In genomic region chr11:19577849-19578619, GRCh38 we compare ENCODE assay signal across 9 cellular contexts.
A peak's percentile ranks its signal among the peaks of the same experiment; 100 is the strongest.
DNase-seq lines count a peak whose midpoint lies in the region; ATAC-seq and TF ChIP-seq lines count a peak whose summit lies in the region.
"Had no signal": no experiment of that assay in that cellular context is flagged by ENCODE, and none has a peak within 500 bp of the region (broad histone marks: within the 10 kb centered on the region; RNA-seq: fewer than 3 reads in every experiment).

No MANE protein-coding gene starts in this region.

- CTCF ChIA-PET in activated naive CD4-positive, alpha-beta T cell treated with anti-CD3 and anti-CD28 coated beads, Interleukin-2, amount 10 ng/mL, durations not matched to agents 7 days and 5 days (lab: Charles Lee) = no interaction called here

- H3K9me3 ChIP-seq in lower lobe of right lung (no peaks in the 10 kb centered on the region), subcutaneous abdominal adipose tissue (ENCODE audit: control insufficient read depth in 5 of 5, low read length in 5 of 5) (no peaks in the 10 kb centered on the region)

- peaks cover 3% of the 10 kb centered on the region for H3K27me3 Mint-ChIP-seq in activated naive CD4-positive, alpha-beta T cell treated with anti-CD3 and anti-CD28 coated beads, Interleukin-2, amount 10 ng/mL, durations not matched to agents 7 days and 5 days

- H3K27ac ChIP-seq in cingulate gyrus (ENCODE audit: low read depth, low read length) (peak overlapping the region; percentile 35), lower lobe of right lung (peak overlapping the region; percentile 62), subcutaneous abdominal adipose tissue (ENCODE audit: low read depth, low read length) (peak overlapping the region; percentile 37)

- H3K9me3 Mint-ChIP-seq in activated naive CD4-positive, alpha-beta T cell treated with anti-CD3 and anti-CD28 coated beads, Interleukin-2, amount 10 ng/mL, durations not matched to agents 7 days and 5 days = no peaks in the 10 kb centered on the region

- H3K36me3 ChIP-seq in lower lobe of right lung (no peaks in the 10 kb centered on the region), subcutaneous abdominal adipose tissue (ENCODE audit: control insufficient read depth in 5 of 5, insufficient read depth in 5 of 5, low read length in 5 of 5) (no peaks in the 10 kb centered on the region)

- no peaks in the 10 kb centered on the region for H3K36me3 Mint-ChIP-seq in activated naive CD4-positive, alpha-beta T cell treated with anti-CD3 and anti-CD28 coated beads, Interleukin-2, amount 10 ng/mL, durations not matched to agents 7 days and 5 days

- no peak overlapping the region for H3K4me3 Mint-ChIP-seq in activated naive CD4-positive, alpha-beta T cell treated with anti-CD3 and anti-CD28 coated beads, Interleukin-2, amount 10 ng/mL, durations not matched to agents 7 days and 5 days

- no peak overlapping the region for H3K9ac ChIP-seq in subcutaneous abdominal adipose tissue (ENCODE audit: low read length in 5 of 5)

- H3K4me3 ChIP-seq in lower lobe of right lung (no peak overlapping the region), subcutaneous abdominal adipose tissue (ENCODE audit: low read depth in 1 of 5, low read length in 5 of 5) (no peak overlapping the region)

- H3K27me3 ChIP-seq in lower lobe of right lung (ENCODE audit: low read depth) = no peaks in the 10 kb centered on the region
- no peaks in the 10 kb centered on the region for H3K27me3 ChIP-seq in subcutaneous abdominal adipose tissue (ENCODE audit: control insufficient read depth in 5 of 5, insufficient read depth in 4 of 5, low read length in 5 of 5)

- no peak overlapping the region for H3K27ac Mint-ChIP-seq in activated naive CD4-positive, alpha-beta T cell treated with anti-CD3 and anti-CD28 coated beads, Interleukin-2, amount 10 ng/mL, durations not matched to agents 7 days and 5 days

- peaks cover 41% of the 10 kb centered on the region for H3K4me1 ChIP-seq in lower lobe of right lung
- peaks cover 6 to 24% (median 23%) of the 10 kb centered on the region in 5 donors for H3K4me1 ChIP-seq in subcutaneous abdominal adipose tissue (ENCODE audit: control insufficient read depth in 5 of 5, insufficient read depth in 5 of 5, low read length in 5 of 5)

- intact Hi-C loops in lower lobe of right lung (cut with DNase I) = no loop called here

- TF ChIP-seq CTCF in lower lobe of right lung (IDR thresholded peaks at IDR 0.05) = no peak

- no peaks in the 10 kb centered on the region for H3K4me1 Mint-ChIP-seq in activated naive CD4-positive, alpha-beta T cell treated with anti-CD3 and anti-CD28 coated beads, Interleukin-2, amount 10 ng/mL, durations not matched to agents 7 days and 5 days

- peak; percentile 92 for DNase-seq in M059J (ENCODE audit: low read depth)
- no peak for DNase-seq in lower lobe of right lung
- DNase-seq in activated naive CD4-positive, alpha-beta T cell treated with anti-CD3 and anti-CD28 coated beads, Interleukin-2, amount 10 ng/mL, durations not matched to agents 7 days and 5 days = no peak
- DNase-seq: NK-92 treated with Interleukin-12 subunit alpha and Interleukin-12 subunit beta, amount 100 ng/mL, for 24 hours had no signal

- no peak for ATAC-seq in lower lobe of right lung
- no peak for ATAC-seq in HG02884 (IDR thresholded peaks at IDR 0.05; ENCODE audit: unreplicated experiment)
- no peak for ATAC-seq in HG02798 (IDR thresholded peaks at IDR 0.05; ENCODE audit: poor library complexity, unreplicated experiment)
- no peak for ATAC-seq in GM21390 (IDR thresholded peaks at IDR 0.05; ENCODE audit: unreplicated experiment)
